Comparison of ENCODE assay signal across 8 cellular contexts in genomic region chr7:5045558-5046396, GRCh38. TPM values are rescaled to one million over a fixed set of nuclear protein-coding genes. Genes with fewer than 3 reads are reported as not detected.
DNase-seq lines count a peak whose midpoint lies in the region; ATAC-seq, FAIRE-seq and TF ChIP-seq lines count a peak whose summit lies in the region.

Gene RBAK (plus strand): TSS chr7:5045860. CDS start chr7:5048077, 2,217 bp downstream.

- no peaks in the 10 kb centered on the region for H3K9me3 ChIP-seq in T-helper 17 cell (ENCODE audit: control insufficient read depth, low read length, poor library complexity, severe bottlenecking)
- H3K9me3 ChIP-seq in right atrium auricular region, result no peaks in the 10 kb centered on the region
- H3K9me3 ChIP-seq in psoas muscle, result peaks cover 4% of the 10 kb centered on the region

- WGBS in psoas muscle, 3 donors, result 0 to 1% (median 1%) methylated on average over 45 to 69 of the region's 69 CpGs

- no peaks in the 10 kb centered on the region for H3K27me3 Mint-ChIP-seq in T-helper 17 cell

- peak; percentile 97 for FAIRE-seq in urothelium cell line (lab: Jason Lieb, UNC)

- peaks cover 3% of the 10 kb centered on the region for H3K36me3 Mint-ChIP-seq in T-helper 17 cell (ENCODE audit: low read depth)

- TF ChIP-seq CTCF in right atrium auricular region (IDR thresholded peaks at IDR 0.05) (peak in 1 of 2 donors; percentile 38), psoas muscle (IDR thresholded peaks at IDR 0.05) (no peak)

- intact Hi-C loops in psoas muscle (cut with DNase I), result no loop called here

- peak; percentile 97 for ATAC-seq in GM18499 (IDR thresholded peaks at IDR 0.05; ENCODE audit: insufficient read depth, unreplicated experiment)
- peak; percentile 99 for ATAC-seq in HG02885 (IDR thresholded peaks at IDR 0.05; ENCODE audit: poor library complexity, unreplicated experiment)
- ATAC-seq in T-helper 17 cell, result peak; percentile 99
- ATAC-seq in psoas muscle, result peak; percentile 100

- H3K4me3 ChIP-seq in right atrium auricular region (peak within 1 kb of the TSS; percentile 91 to 95), psoas muscle (peak within 1 kb of the TSS; percentile 90)

- H3K27ac ChIP-seq in angular gyrus (ENCODE audit: low read depth, low read length) (peak within 1 kb of the TSS; percentile 40), right atrium auricular region (peak within 1 kb of the TSS; percentile 90), psoas muscle (peak within 1 kb of the TSS; percentile 82)

- DNase-seq in NCI-H187 (lab: John Stamatoyannopoulos, UW) (peak; percentile 34 to 74), T-helper 17 cell (peak; percentile 71 to 78 (median 76)), right atrium auricular region (ENCODE audit: low spot score) (peak; percentile 96), psoas muscle (peak; percentile 96 to 97), urothelium cell line (ENCODE audit: low spot score) (peak; percentile 99)

- H3K4me1 Mint-ChIP-seq in T-helper 17 cell, result peaks cover 21% of the 10 kb centered on the region

- peak within 1 kb of the TSS; percentile 88 for H3K27ac Mint-ChIP-seq in T-helper 17 cell

- H3K4me3 Mint-ChIP-seq in T-helper 17 cell, result peak within 1 kb of the TSS; percentile 97

- H3K4me1 ChIP-seq in right atrium auricular region (peaks cover 0 to 5% of the 10 kb centered on the region in 2 donors), psoas muscle (no peaks in the 10 kb centered on the region)

- no peaks in the 10 kb centered on the region for H3K27me3 ChIP-seq in right atrium auricular region
- no peaks in the 10 kb centered on the region for H3K27me3 ChIP-seq in psoas muscle (ENCODE audit: insufficient read depth in 3 of 3, low read length in 2 of 3)

- peaks cover 23% of the 10 kb centered on the region for H3K36me3 ChIP-seq in right atrium auricular region
- H3K36me3 ChIP-seq in psoas muscle (ENCODE audit: insufficient read depth in 1 of 2, low read depth in 1 of 2), result peaks cover 8 to 28% of the 10 kb centered on the region in 2 donors

RNA-seq across cellular contexts. Expression of gene RBAK, which starts in this region (rescaled TPM):
- total RNA-seq in T-helper 17 cell, result 10 to 100 TPM in 1 of 2 donors, 1 to 10 TPM in 1; 9.2 to 14.7 TPM
- 1 to 10 TPM; 6.1 to 6.9 TPM for total RNA-seq in right atrium auricular region
- total RNA-seq in psoas muscle, result 1 to 10 TPM; 5.0 to 7.2 (median 6.6) TPM
- polyA plus RNA-seq in psoas muscle, result 1 to 10 TPM; 2.6 to 6.5 (median 3.9) TPM

Comparison
In these comparisons a context has a peak if more than half of its experiments do, and no peak if none do; other contexts are left out.
1. Peak in every context shown above with its lines: DNase-seq, ATAC-seq, H3K4me3 ChIP-seq and H3K27ac ChIP-seq.
2. H3K27ac ChIP-seq: peak in every context shown above with its lines; median percentile 90 in right atrium auricular region; 82 in psoas muscle; 40 in angular gyrus.